1 cellular context compared by ENCODE assay signal in genomic region chr17:79818026-79818758, GRCh38.
TF ChIP-seq lines count a peak whose summit lies in the region.

No MANE protein-coding gene starts in this region.

TF ChIP-seq in HepG2, 621 proteins besides CTCF, POLR2A, EP300 and RAD21 (continued from another document and continues in another):
- TF ChIP-seq, protein P1, sequence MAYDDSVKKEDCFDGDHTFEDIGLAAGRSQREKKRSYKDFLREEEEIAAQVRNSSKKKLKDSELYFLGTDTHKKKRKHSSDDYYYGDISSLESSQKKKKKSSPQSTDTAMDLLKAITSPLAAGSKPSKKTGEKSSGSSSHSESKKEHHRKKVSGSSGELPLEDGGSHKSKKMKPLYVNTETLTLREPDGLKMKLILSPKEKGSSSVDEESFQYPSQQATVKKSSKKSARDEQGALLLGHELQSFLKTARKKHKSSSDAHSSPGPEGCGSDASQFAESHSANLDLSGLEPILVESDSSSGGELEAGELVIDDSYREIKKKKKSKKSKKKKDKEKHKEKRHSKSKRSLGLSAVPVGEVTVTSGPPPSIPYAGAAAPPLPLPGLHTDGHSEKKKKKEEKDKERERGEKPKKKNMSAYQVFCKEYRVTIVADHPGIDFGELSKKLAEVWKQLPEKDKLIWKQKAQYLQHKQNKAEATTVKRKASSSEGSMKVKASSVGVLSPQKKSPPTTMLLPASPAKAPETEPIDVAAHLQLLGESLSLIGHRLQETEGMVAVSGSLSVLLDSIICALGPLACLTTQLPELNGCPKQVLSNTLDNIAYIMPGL (CRISPR knock-in tag; IDR thresholded peaks at IDR 0.05; ENCODE audit: borderline replicate concordance in 1 of 2, low read depth in 1 of 2), result no peak
- TF ChIP-seq ZNF326 (CRISPR knock-in tag; IDR thresholded peaks at IDR 0.05; ENCODE audit: borderline replicate concordance) (no peak), HHEX (CRISPR knock-in tag; IDR thresholded peaks at IDR 0.05) (0 out of 2 replicates have a peak, but pooled peaks have one; percentile 3), ZBTB7A (CRISPR knock-in tag; IDR thresholded peaks at IDR 0.05) (peak; percentile 71; the same call in 1 of the 2 replicates), SMARCE1 (IDR thresholded peaks at IDR 0.05; ENCODE audit: borderline replicate concordance) (no peak), HDAC1 (CRISPR knock-in tag; IDR thresholded peaks at IDR 0.05) (peak; percentile 69; the same call in 1 of the 2 replicates), MLLT10 (CRISPR knock-in tag; IDR thresholded peaks at IDR 0.05) (no peak), ZSCAN25 (CRISPR knock-in tag; IDR thresholded peaks at IDR 0.05) (peak; percentile 88; the same call in 1 of the 2 replicates), PTBP1 (IDR thresholded peaks at IDR 0.05; ENCODE audit: low read depth, low read length, poor library complexity, severe bottlenecking) (no peak), IRF2 (CRISPR knock-in tag; IDR thresholded peaks at IDR 0.05) (peak; percentile 72; the same call in 1 of the 2 replicates), HNRNPL (IDR thresholded peaks at IDR 0.05; ENCODE audit: low read depth, low read length) (no peak), GTF3A (CRISPR knock-in tag; conservative IDR thresholded peaks at IDR 0.05) (no peak), RBM22 (optimal IDR thresholded peaks at IDR 0.05; ENCODE audit: low read length) (no peak), FOXP4 (CRISPR knock-in tag; IDR thresholded peaks at IDR 0.05) (no peak), GATAD1 (CRISPR knock-in tag; IDR thresholded peaks at IDR 0.05) (peak; percentile 56; the same call in 1 of the 2 replicates), HOXD1 (CRISPR knock-in tag; IDR thresholded peaks at IDR 0.05) (no peak), SSRP1 (CRISPR knock-in tag; IDR thresholded peaks at IDR 0.05) (no peak), HIVEP1 (CRISPR knock-in tag; IDR thresholded peaks at IDR 0.05) (peak; percentile 45; the same call in 1 of the 2 replicates), ZNF781 (CRISPR knock-in tag; IDR thresholded peaks at IDR 0.05; ENCODE audit: borderline replicate concordance, not compliant biosample characterization) (peak; percentile 64), ZNF713 (CRISPR knock-in tag; IDR thresholded peaks at IDR 0.05) (no peak), ZBTB3 (CRISPR knock-in tag; IDR thresholded peaks at IDR 0.05; ENCODE audit: borderline replicate concordance, low read depth) (no peak), IKZF1 (IDR thresholded peaks at IDR 0.05) (no peak), ZNF329 (CRISPR knock-in tag; IDR thresholded peaks at IDR 0.05; ENCODE audit: low read depth) (no peak), ZNF407 (CRISPR knock-in tag; IDR thresholded peaks at IDR 0.05; ENCODE audit: not compliant biosample characterization) (no peak), ZNF792 (CRISPR knock-in tag; IDR thresholded peaks at IDR 0.05) (peak; percentile 80; the same call in 1 of the 2 replicates), ZNF605 (CRISPR knock-in tag; IDR thresholded peaks at IDR 0.05) (no peak), KDM6A (CRISPR knock-in tag; IDR thresholded peaks at IDR 0.05; ENCODE audit: low read depth) (no peak), ZNF276 (CRISPR knock-in tag; IDR thresholded peaks at IDR 0.05; ENCODE audit: low read depth) (no peak; the same call in 1 of the 2 replicates), ZNF484 (CRISPR knock-in tag; IDR thresholded peaks at IDR 0.05; ENCODE audit: borderline replicate concordance, low read depth) (no peak), NFIC (IDR thresholded peaks at IDR 0.05; ENCODE audit: low read length) (no peak), FOXM1 (CRISPR knock-in tag; IDR thresholded peaks at IDR 0.05) (no peak), SETDB1 (CRISPR knock-in tag; IDR thresholded peaks at IDR 0.05; ENCODE audit: borderline replicate concordance) (no peak), FOSL2 (CRISPR knock-in tag; IDR thresholded peaks at IDR 0.05) (peak; percentile 65), SALL1 (CRISPR knock-in tag; IDR thresholded peaks at IDR 0.05) (peak; percentile 69), AGO1 (IDR thresholded peaks at IDR 0.05; ENCODE audit: low read depth, low read length, poor library complexity, severe bottlenecking) (no peak), ETV6 (CRISPR knock-in tag; conservative IDR thresholded peaks at IDR 0.05) (no peak), AKAP8 (CRISPR knock-in tag; IDR thresholded peaks at IDR 0.05) (no peak), HOXA9 (CRISPR knock-in tag; IDR thresholded peaks at IDR 0.05; ENCODE audit: borderline replicate concordance) (no peak), TFE3 (CRISPR knock-in tag; IDR thresholded peaks at IDR 0.05) (peak; percentile 73; the same call in 1 of the 2 replicates), ZNF766 (CRISPR knock-in tag; IDR thresholded peaks at IDR 0.05; ENCODE audit: borderline replicate concordance) (no peak), BRCA1 (CRISPR knock-in tag; IDR thresholded peaks at IDR 0.05) (no peak)
- TF ChIP-seq, protein P2, sequence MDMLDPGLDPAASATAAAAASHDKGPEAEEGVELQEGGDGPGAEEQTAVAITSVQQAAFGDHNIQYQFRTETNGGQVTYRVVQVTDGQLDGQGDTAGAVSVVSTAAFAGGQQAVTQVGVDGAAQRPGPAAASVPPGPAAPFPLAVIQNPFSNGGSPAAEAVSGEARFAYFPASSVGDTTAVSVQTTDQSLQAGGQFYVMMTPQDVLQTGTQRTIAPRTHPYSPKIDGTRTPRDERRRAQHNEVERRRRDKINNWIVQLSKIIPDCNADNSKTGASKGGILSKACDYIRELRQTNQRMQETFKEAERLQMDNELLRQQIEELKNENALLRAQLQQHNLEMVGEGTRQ (IDR thresholded peaks at IDR 0.05; ENCODE audit: low read depth, low read length), result no peak
- TF ChIP-seq, protein P2 (CRISPR knock-in tag; IDR thresholded peaks at IDR 0.05; ENCODE audit: borderline replicate concordance), result no peak; the same call in 1 of the 2 replicates
- TF ChIP-seq, protein P3, sequence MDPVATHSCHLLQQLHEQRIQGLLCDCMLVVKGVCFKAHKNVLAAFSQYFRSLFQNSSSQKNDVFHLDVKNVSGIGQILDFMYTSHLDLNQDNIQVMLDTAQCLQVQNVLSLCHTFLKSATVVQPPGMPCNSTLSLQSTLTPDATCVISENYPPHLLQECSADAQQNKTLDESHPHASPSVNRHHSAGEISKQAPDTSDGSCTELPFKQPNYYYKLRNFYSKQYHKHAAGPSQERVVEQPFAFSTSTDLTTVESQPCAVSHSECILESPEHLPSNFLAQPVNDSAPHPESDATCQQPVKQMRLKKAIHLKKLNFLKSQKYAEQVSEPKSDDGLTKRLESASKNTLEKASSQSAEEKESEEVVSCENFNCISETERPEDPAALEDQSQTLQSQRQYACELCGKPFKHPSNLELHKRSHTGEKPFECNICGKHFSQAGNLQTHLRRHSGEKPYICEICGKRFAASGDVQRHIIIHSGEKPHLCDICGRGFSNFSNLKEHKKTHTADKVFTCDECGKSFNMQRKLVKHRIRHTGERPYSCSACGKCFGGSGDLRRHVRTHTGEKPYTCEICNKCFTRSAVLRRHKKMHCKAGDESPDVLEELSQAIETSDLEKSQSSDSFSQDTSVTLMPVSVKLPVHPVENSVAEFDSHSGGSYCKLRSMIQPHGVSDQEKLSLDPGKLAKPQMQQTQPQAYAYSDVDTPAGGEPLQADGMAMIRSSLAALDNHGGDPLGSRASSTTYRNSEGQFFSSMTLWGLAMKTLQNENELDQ (CRISPR knock-in tag; IDR thresholded peaks at IDR 0.05; ENCODE audit: borderline replicate concordance), result no peak
